ENCODE assay signal across 19 cellular contexts in the genomic region with DNA sequence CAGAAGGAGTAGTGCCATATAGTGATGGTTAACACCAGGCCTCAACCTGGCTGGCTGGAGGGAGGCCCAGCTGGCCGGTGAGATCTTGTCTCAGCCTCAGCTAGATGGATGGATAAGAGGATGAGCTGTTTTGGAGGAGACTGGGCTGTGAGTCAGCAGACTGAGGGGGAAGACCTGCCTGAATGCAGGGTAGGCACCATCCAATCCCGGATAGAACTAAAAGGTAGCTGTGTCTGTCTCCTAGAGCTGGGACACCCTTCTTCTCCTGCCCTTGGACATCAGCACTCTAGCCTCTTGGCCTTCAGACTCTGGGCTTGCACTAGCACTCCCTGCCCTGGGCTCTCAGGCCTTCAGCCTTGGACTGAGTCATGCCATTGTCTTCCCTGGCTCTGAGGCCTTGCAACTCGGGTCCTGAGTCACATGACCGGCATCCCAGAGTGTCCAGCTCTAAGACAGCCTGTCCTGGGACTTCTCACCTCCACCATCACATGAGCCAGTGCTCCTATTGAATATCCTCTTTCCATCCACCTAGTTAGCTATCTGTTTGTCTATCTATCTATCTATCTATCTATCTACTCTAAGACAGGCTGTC.
DNase-seq lines count a peak whose midpoint lies in the region; ATAC-seq and TF ChIP-seq lines count a peak whose summit lies in the region.
"Had no signal": no experiment of that assay in that cellular context is flagged by ENCODE, and none has a peak within 500 bp of the region (broad histone marks: within the 10 kb centered on the region; RNA-seq: fewer than 3 reads in every experiment).

No MANE protein-coding gene starts in this region.

- H3K4ac ChIP-seq in mesendoderm (ENCODE audit: low read depth, low read length), result no peak overlapping the region

- no peak overlapping the region for H2BK120ac ChIP-seq in mesendoderm (ENCODE audit: low read depth, low read length)

- no peak overlapping the region for H3K18ac ChIP-seq in mesendoderm (ENCODE audit: low read length)

- intact Hi-C loops in PC-3 (cut with micrococcal nuclease) (loop anchor here (5.0 to 10.0 kb wide), 6 partner anchors 300 to 1297 kb away; no protein-coding TSS in a partner anchor), esophagus muscularis mucosa (cut with DNase I) (loop anchor here (5.0 to 10.0 kb wide), 2 partner anchors 590 to 827 kb away; a partner anchor contains a TSS)

- H3K79me1 ChIP-seq in mesendoderm (ENCODE audit: low read length), result no peaks in the 10 kb centered on the region

- no peaks in the 10 kb centered on the region for H3K9me2 ChIP-seq in PC-3 (replicated peaks; ENCODE audit: low read length)

- WGBS in mesendoderm (ENCODE audit: extremely low coverage, insufficient coverage, low lambda C conversion rate), result no CpG with 5 or more reads among the region's 4 CpGs
- WGBS in esophagus muscularis mucosa, result 75% methylated on average over 4 of the region's 4 CpGs

- H3K4me3 ChIP-seq in PC-3 (ENCODE audit: low read length), result no peak overlapping the region
- no peak overlapping the region for H3K4me3 ChIP-seq in epithelial cell of esophagus (ENCODE audit: low read length)
- H3K4me3 ChIP-seq in mesendoderm (ENCODE audit: low read length), result no peak overlapping the region
- H3K4me3 ChIP-seq in esophagus muscularis mucosa, result no peak overlapping the region
- H3K4me3 ChIP-seq: gastrocnemius medialis, stomach had no signal

- no peak overlapping the region for H4K8ac ChIP-seq in mesendoderm (ENCODE audit: low read depth, low read length)

- no peak overlapping the region for H2AFZ ChIP-seq in PC-3 (ENCODE audit: low read length)
- H2AFZ ChIP-seq: parathyroid adenoma had no signal

- no peak overlapping the region for H2BK5ac ChIP-seq in mesendoderm (ENCODE audit: low read length)

- TF ChIP-seq CTCF in PC-3 (conservative IDR thresholded peaks at IDR 0.05; ENCODE audit: low read depth, low read length) (no peak), epithelial cell of esophagus (IDR thresholded peaks at IDR 0.05; ENCODE audit: insufficient read depth, low read depth, low read length, missing control alignments) (no peak), esophagus muscularis mucosa (IDR thresholded peaks at IDR 0.05) (no peak)

- no peaks in the 10 kb centered on the region for H3K79me2 ChIP-seq in PC-3 (ENCODE audit: low read length)
- H3K79me2 ChIP-seq in mesendoderm (ENCODE audit: control insufficient read depth, insufficient read depth, low read length), result no peaks in the 10 kb centered on the region
- H3K79me2 ChIP-seq: parathyroid adenoma had no signal

- no TSS peak for BruUV-seq in PC-3 (replicated peaks; lab: Mats Ljungman, UMichigan)

- no peak overlapping the region for H2BK15ac ChIP-seq in mesendoderm (replicated peaks; ENCODE audit: low read depth)

- no peak overlapping the region for H4K5ac ChIP-seq in mesendoderm (ENCODE audit: low read length)

- H3K23ac ChIP-seq in mesendoderm (ENCODE audit: low read length), result no peak overlapping the region

- H3K9ac ChIP-seq in PC-3 (ENCODE audit: low read length) (no peak overlapping the region), mesendoderm (ENCODE audit: low read length) (no peak overlapping the region)
- H3K9ac ChIP-seq: parathyroid adenoma had no signal

- H3K56ac ChIP-seq in mesendoderm (ENCODE audit: low read length), result peak overlapping the region; percentile 5

- POLR2A ChIA-PET in PC-3 (lab: Charles Lee; ENCODE audit: unreplicated experiment), result no interaction called here

- no peak overlapping the region for H3K4me2 ChIP-seq in PC-3 (ENCODE audit: low read length)
- H3K4me2 ChIP-seq in mesendoderm (ENCODE audit: low read length), result no peak overlapping the region

- CTCF ChIA-PET in PC-3 (lab: Charles Lee), result interaction anchor here (0.6 kb wide), 1 partner anchor 17 kb away, joined by 10 read pairs; no protein-coding TSS in a partner anchor

- H3K27ac ChIP-seq in PC-3 (ENCODE audit: low read length) (no peak overlapping the region), mesendoderm (ENCODE audit: low read depth, low read length) (no peak overlapping the region), esophagus muscularis mucosa (replicated peaks in 1 of 4) (no peak overlapping the region)
- H3K27ac ChIP-seq: parathyroid adenoma, RWPE1, stomach had no signal

- TF ChIP-seq POLR2A in esophagus muscularis mucosa (IDR thresholded peaks at IDR 0.05; ENCODE audit: low read depth), result no peak

- no peak for TF ChIP-seq EP300 in esophagus muscularis mucosa (IDR thresholded peaks at IDR 0.05)

- H3K27me3 ChIP-seq in PC-3 (ENCODE audit: low read length) (no peaks in the 10 kb centered on the region), mesendoderm (ENCODE audit: insufficient read depth, low read length, poor library complexity) (no peaks in the 10 kb centered on the region), esophagus muscularis mucosa (peaks cover 0 to 16% (median 0%) of the 10 kb centered on the region in 4 donors)
- H3K27me3 ChIP-seq: BE2C had no signal

- H2AK5ac ChIP-seq in mesendoderm (ENCODE audit: low read length), result no peak overlapping the region

- H3K9me3 ChIP-seq in PC-3 (ENCODE audit: low read length) (no peaks in the 10 kb centered on the region), esophagus muscularis mucosa (no peaks in the 10 kb centered on the region)
- H3K9me3 ChIP-seq: BE2C, gastrocnemius medialis, stomach had no signal

- ATAC-seq in PC-3 (peak; percentile 62), HG03342 (IDR thresholded peaks at IDR 0.05; ENCODE audit: unreplicated experiment) (no peak), GM19463 (IDR thresholded peaks at IDR 0.05; ENCODE audit: unreplicated experiment) (no peak)
- ATAC-seq: gastrocnemius medialis had no signal

- H3K36me3 ChIP-seq in PC-3 (ENCODE audit: low read depth, low read length) (no peaks in the 10 kb centered on the region), mesendoderm (ENCODE audit: control insufficient read depth, insufficient read depth, low read length) (no peaks in the 10 kb centered on the region), esophagus muscularis mucosa (no peaks in the 10 kb centered on the region)
- H3K36me3 ChIP-seq: BE2C, gastrocnemius medialis, stomach had no signal

- H4K20me1 ChIP-seq in PC-3 (ENCODE audit: low read length), result no peaks in the 10 kb centered on the region

- no peaks in the 10 kb centered on the region for H3F3A ChIP-seq in PC-3 (ENCODE audit: low read length, unreplicated experiment)

- peak; percentile 73 for DNase-seq in EL
- peak; percentile 45 for DNase-seq in PC-3
- peak; percentile 4 for DNase-seq in epithelial cell of esophagus (ENCODE audit: low read depth)
- peak; percentile 45 for DNase-seq in mesendoderm
- no peak for DNase-seq in esophagus muscularis mucosa (ENCODE audit: extremely low spot score)
- no peak for DNase-seq in NCI-H1930 (lab: John Stamatoyannopoulos, UW)
- DNase-seq: activated CD4-positive, alpha-beta T cell treated with anti-CD3 and anti-CD28 coated beads, Interleukin-2, amount 50 U/mL, for 1 hour; activated T-cell treated with anti-CD3 and anti-CD28 coated beads, Interleukin-2, amount 50 U/mL, for 24 hours; BE2C; gastrocnemius medialis; KG1; NCI-H2029 treated with DMSO at 0.1 percent for 48 hours; NCI-H69; stomach; T-helper 2 cell had no signal

- H3K4me1 ChIP-seq in PC-3 (ENCODE audit: insufficient read depth, low read length) (0 out of 2 replicates have a peak, but pooled peaks cover 3% of the 10 kb centered on the region), mesendoderm (ENCODE audit: control insufficient read depth, low read depth, low read length) (no peaks in the 10 kb centered on the region), esophagus muscularis mucosa (peaks cover 0 to 16% (median 8%) of the 10 kb centered on the region in 4 donors)
- H3K4me1 ChIP-seq: parathyroid adenoma had no signal

Comparison
In these comparisons a context has a peak if more than half of its experiments do, and no peak if none do; other contexts are left out.
1. DNase-seq: peak in EL (single experiment), PC-3 (single experiment), epithelial cell of esophagus (single experiment) and mesendoderm (single experiment); none in esophagus muscularis mucosa (single experiment) and NCI-H1930 (0 of 2).